In genomic region chr6:34239893-34240292, GRCh38 we compare ENCODE assay signal across 12 cellular contexts. TPM values are rescaled to one million over a fixed set of nuclear protein-coding genes. Genes with fewer than 3 reads are reported as not detected.
DNase-seq lines count a peak whose midpoint lies in the region; ATAC-seq and TF ChIP-seq lines count a peak whose summit lies in the region.
"Had no signal": no experiment of that assay in that cellular context is flagged by ENCODE, and none has a peak within 500 bp of the region (broad histone marks: within the 10 kb centered on the region; RNA-seq: fewer than 3 reads in every experiment).

No MANE protein-coding gene starts in this region.

- H3K9me3 ChIP-seq in AG04450 (ENCODE audit: control insufficient read depth, insufficient read depth, low read length) (no peaks in the 10 kb centered on the region; the same call in 1 of the 2 replicates), iPS-18a (ENCODE audit: control insufficient read depth, low read depth, low read length) (no peaks in the 10 kb centered on the region), mucosa of descending colon (no peaks in the 10 kb centered on the region)
- H3K9me3 ChIP-seq: MG63 had no signal

- DNase-seq in AG04450 (ENCODE audit: low read depth, low spot score) (no peak), GM20000 (ENCODE audit: low spot score) (peak; percentile 4), T-cell (no peak), mucosa of descending colon (no peak), NCI-H446 (lab: John Stamatoyannopoulos, UW) (no peak)
- no peak for DNase-seq in stimulated activated CD4-positive, alpha-beta T cell treated with anti-CD3 and anti-CD28 coated beads, Interleukin-2, amount 100 ng/mL, for 24 hours
- DNase-seq: activated CD4-positive, CD25-positive, alpha-beta regulatory T cell; MG63; midbrain; stimulated activated CD8-positive, alpha-beta memory T cell treated with anti-CD3 and anti-CD28 coated beads, Interleukin-4, amount 100 ng/mL, for 48 hours had no signal

- peaks cover 12% of the 10 kb centered on the region for H3K4me1 ChIP-seq in iPS-18a (ENCODE audit: control insufficient read depth, low read depth, low read length)
- H3K4me1 ChIP-seq in mucosa of descending colon (ENCODE audit: low read depth): peaks cover 6% of the 10 kb centered on the region

- intact Hi-C loops in mucosa of descending colon (cut with DNase I, micrococcal nuclease): loop anchor here (10.0 kb wide), 1 partner anchor 175 kb away; no protein-coding TSS in a partner anchor

- no peak overlapping the region for H3K4me3 Mint-ChIP-seq in T-cell

- H3K4me1 Mint-ChIP-seq in T-cell: peaks cover 36 to 63% (median 61%) of the 10 kb centered on the region in 3 donors

- CTCF ChIA-PET in AG04450 (lab: Charles Lee): interaction anchor here (0.9 kb wide), 1 partner anchor 9 kb away, joined by 3 read pairs; the partner anchor contains the start of gene SMIM29
- CTCF ChIA-PET in T-cell (lab: Charles Lee): interaction anchor here in 1 of 2 donors (0.6 kb wide), 1 partner anchor 39 kb away, joined by 3 read pairs; no protein-coding TSS in a partner anchor

- H3K27me3 Mint-ChIP-seq in T-cell: no peaks in the 10 kb centered on the region

- H3K4me3 ChIP-seq in AG04450 (ENCODE audit: low read depth, low read length) (peak overlapping the region; percentile 73), iPS-18a (ENCODE audit: low read length) (peak overlapping the region; percentile 95), mucosa of descending colon (no peak overlapping the region)
- H3K4me3 ChIP-seq: MG63 had no signal

- TF ChIP-seq CTCF in AG04450 (IDR thresholded peaks at IDR 0.05; ENCODE audit: low read depth, low read length): no peak
- TF ChIP-seq CTCF in GM20000 (IDR thresholded peaks at IDR 0.05; ENCODE audit: extremely low read depth, missing control alignments): no peak
- no peak for TF ChIP-seq CTCF in mucosa of descending colon (IDR thresholded peaks at IDR 0.05)

- peak overlapping the region; percentile 95 for H3K9ac ChIP-seq in iPS-18a (ENCODE audit: low read length)

- H3K36me3 ChIP-seq in iPS-18a (ENCODE audit: control insufficient read depth, low read depth, low read length): peaks cover 59% of the 10 kb centered on the region
- no peaks in the 10 kb centered on the region for H3K36me3 ChIP-seq in mucosa of descending colon (ENCODE audit: low read depth)

- H3K27me3 ChIP-seq in AG04450 (ENCODE audit: control insufficient read depth, insufficient read depth, low read length) (no peaks in the 10 kb centered on the region), iPS-18a (ENCODE audit: control insufficient read depth, insufficient read depth, low read length) (no peaks in the 10 kb centered on the region)
- H3K27me3 ChIP-seq: MG63 had no signal

- POLR2A ChIA-PET in AG04450 (lab: Yijun Ruan, JAX) (no interaction called here), T-cell (lab: Charles Lee) (no interaction called here)

- peak overlapping the region; percentile 39 for H3K27ac ChIP-seq in AG04450 (ENCODE audit: low read depth, low read length)
- no peak overlapping the region for H3K27ac ChIP-seq in iPS-18a (ENCODE audit: low read length)

- H3K9me3 Mint-ChIP-seq in T-cell: no peaks in the 10 kb centered on the region

- peaks cover 15% of the 10 kb centered on the region for H3K36me3 Mint-ChIP-seq in T-cell

- ATAC-seq in T-cell (replicated peaks in 1 of 4): no peak
- no peak for ATAC-seq in mucosa of descending colon
- ATAC-seq in HG02588 (IDR thresholded peaks at IDR 0.05; ENCODE audit: unreplicated experiment): no peak

- H3K27ac Mint-ChIP-seq in T-cell: peak overlapping the region; percentile 65 to 96

RNA-seq across cellular contexts. Expression of gene HMGA1, which starts 3.2 kb away (rescaled TPM):
- polyA plus RNA-seq in AG04450 (2011; rRNA removed): 142 and 197 TPM in 2 replicates
- 127 and 146 TPM in 2 replicates for polyA minus RNA-seq in AG04450 (2011; rRNA and poly(A)+ RNA removed)
- 100 to 1,000 TPM in 4 of 5 donors, 10 to 100 TPM in 1; 92.8 to 119 (median 104) TPM for total RNA-seq in T-cell
- 100 to 1,000 TPM in 2 of 3 donors, 10 to 100 TPM in 1; 49.4 to 176 (median 124) TPM for total RNA-seq in mucosa of descending colon

RNA-seq across cellular contexts. Expression of gene SMIM29, which starts 8.9 kb away (rescaled TPM):
- 11.3 and 17.2 TPM in 2 replicates for polyA plus RNA-seq in AG04450 (2011; rRNA removed)
- polyA minus RNA-seq in AG04450 (2011; rRNA and poly(A)+ RNA removed): 12.6 and 16.0 TPM in 2 replicates
- 10 to 100 TPM; 16.4 to 33.8 (median 30.5) TPM for total RNA-seq in T-cell
- total RNA-seq in mucosa of descending colon: 10 to 100 TPM in 2 of 3 donors, 1 to 10 TPM in 1; 6.5 to 15.1 (median 11.2) TPM
